ENCODE assay signal across 1 cellular context in the genomic region with DNA sequence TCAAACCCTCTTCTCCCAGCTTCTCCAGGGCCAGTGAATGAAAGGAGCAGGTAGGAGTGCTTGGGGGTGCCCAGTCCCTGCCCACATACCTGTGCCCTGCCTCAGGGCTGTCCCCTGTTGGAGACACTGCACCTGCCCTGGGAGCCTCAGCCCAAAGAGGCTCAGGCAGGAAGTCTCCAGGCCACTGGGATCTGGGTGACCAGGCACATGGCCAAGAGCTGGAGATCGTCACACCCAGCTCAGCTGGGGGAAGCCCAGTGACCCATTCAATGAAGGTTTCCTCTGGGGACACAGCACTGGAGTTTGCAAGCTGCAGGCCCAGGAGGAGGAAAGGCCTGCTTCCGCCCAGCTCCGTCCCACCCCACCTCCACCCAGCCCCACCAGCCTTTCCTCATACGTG.
TF ChIP-seq lines count a peak whose summit lies in the region.

No MANE protein-coding gene starts in this region.

TF ChIP-seq in IMR-90, 13 proteins besides CTCF, POLR2A, EP300 and RAD21 (continued from another document):
- no peak for TF ChIP-seq SMC3 (IDR thresholded peaks at IDR 0.05; ENCODE audit: low read depth, low read length)
- TF ChIP-seq NFE2L2 (IDR thresholded peaks at IDR 0.05; ENCODE audit: low read depth, low read length): no peak
TF ChIP-seq in IMR-90: peak in this region for 0.
